ENCODE assay signal across 2 cellular contexts in genomic region chr16:28086496-28087139, GRCh38.
TF ChIP-seq lines count a peak whose summit lies in the region.

No MANE protein-coding gene starts in this region.

TF ChIP-seq in HepG2, 621 proteins besides CTCF, POLR2A, EP300 and RAD21:
- TF ChIP-seq ZNF629 (CRISPR knock-in tag; conservative IDR thresholded peaks at IDR 0.05) (peak; percentile 63), BCL6 (CRISPR knock-in tag; IDR thresholded peaks at IDR 0.05) (no peak)

TF ChIP-seq in K562, 482 proteins besides CTCF, POLR2A, EP300 and RAD21:
- TF ChIP-seq MCM7 (IDR thresholded peaks at IDR 0.05) (no peak), RBM25 (IDR thresholded peaks at IDR 0.05; ENCODE audit: low read depth, low read length, severe bottlenecking) (peak; percentile 15)
